Comparison of ENCODE assay signal across 8 cellular contexts in genomic region chr9:129696803-129697110, GRCh38. TPM values are rescaled to one million over a fixed set of nuclear protein-coding genes. Genes with fewer than 3 reads are reported as not detected.
DNase-seq lines count a peak whose midpoint lies in the region; ATAC-seq and TF ChIP-seq lines count a peak whose summit lies in the region.

No MANE protein-coding gene starts in this region.

- no peaks in the 10 kb centered on the region for H3K9me3 Mint-ChIP-seq in activated CD4-positive, alpha-beta T cell treated with anti-CD3 and anti-CD28 coated beads for 36 hours (ENCODE audit: low read depth)

- peak overlapping the region; percentile 70 for H3K4me3 ChIP-seq in adipocyte (ENCODE audit: low read length)
- peak overlapping the region; percentile 41 to 44 (median 42) for H3K4me3 ChIP-seq in stomach

- H3K4me1 ChIP-seq in adipocyte (ENCODE audit: control insufficient read depth, insufficient read depth, low read length) (peaks cover 55% of the 10 kb centered on the region), stomach (peaks cover 14 to 24% (median 18%) of the 10 kb centered on the region in 4 donors)

- CTCF ChIA-PET in activated CD4-positive, alpha-beta T cell treated with anti-CD3 and anti-CD28 coated beads for 36 hours (lab: Charles Lee) = interaction anchor here (2.2 kb wide), 1 partner anchor 30 kb away, joined by 4 read pairs; no protein-coding TSS in a partner anchor

- WGBS in stomach, 5 donors = 18 to 45% (median 23%) methylated on average over 3 to 17 of the region's 17 CpGs

- H3K27me3 ChIP-seq in adipocyte (replicated peaks; ENCODE audit: control insufficient read depth, insufficient read depth, low read length) (no peaks in the 10 kb centered on the region), stomach (peaks cover 0 to 68% (median 26%) of the 10 kb centered on the region in 3 donors)

- TF ChIP-seq POLR2A in stomach (IDR thresholded peaks at IDR 0.05) = no peak

- no peak for TF ChIP-seq EP300 in stomach (IDR thresholded peaks at IDR 0.05)

- ATAC-seq in activated CD4-positive, alpha-beta T cell treated with anti-CD3 and anti-CD28 coated beads for 36 hours = peak; percentile 9
- peak; percentile 51 for ATAC-seq in left colon

- peak overlapping the region in 4 of 5 donors; percentile 30 to 84 (median 70) for H3K27ac ChIP-seq in stomach

- peak overlapping the region; percentile 86 for H3K27ac Mint-ChIP-seq in activated CD4-positive, alpha-beta T cell treated with anti-CD3 and anti-CD28 coated beads for 36 hours

- peaks cover 28% of the 10 kb centered on the region for H3K27me3 Mint-ChIP-seq in activated CD4-positive, alpha-beta T cell treated with anti-CD3 and anti-CD28 coated beads for 36 hours

- peaks cover 10% of the 10 kb centered on the region for H3K4me1 Mint-ChIP-seq in activated CD4-positive, alpha-beta T cell treated with anti-CD3 and anti-CD28 coated beads for 36 hours

- POLR2A ChIA-PET in activated CD4-positive, alpha-beta T cell treated with anti-CD3 and anti-CD28 coated beads for 36 hours (lab: Charles Lee) = no interaction called here

- H3K4me3 Mint-ChIP-seq in activated CD4-positive, alpha-beta T cell treated with anti-CD3 and anti-CD28 coated beads for 36 hours = peak overlapping the region; percentile 38

- H3K36me3 ChIP-seq in adipocyte (ENCODE audit: control insufficient read depth, insufficient read depth, low read length, severe bottlenecking) (no peaks in the 10 kb centered on the region), stomach (no peaks in the 10 kb centered on the region)

- H3K9me3 ChIP-seq in adipocyte (ENCODE audit: control insufficient read depth, low read length) (no peaks in the 10 kb centered on the region), stomach (no peaks in the 10 kb centered on the region)

- no peaks in the 10 kb centered on the region for H3K36me3 Mint-ChIP-seq in activated CD4-positive, alpha-beta T cell treated with anti-CD3 and anti-CD28 coated beads for 36 hours (ENCODE audit: low read depth)

- DNase-seq in activated CD4-positive, alpha-beta T cell treated with anti-CD3 and anti-CD28 coated beads for 36 hours = no peak
- DNase-seq in activated CD4-positive, alpha-beta T cell treated with anti-CD3 and anti-CD28 coated beads for 1 hour = no peak
- DNase-seq in adipocyte (ENCODE audit: low read depth) = no peak
- no peak for DNase-seq in left colon
- no peak for DNase-seq in stomach
- no peak for DNase-seq in stimulated activated CD4-positive, alpha-beta T cell treated with anti-CD3 and anti-CD28 coated beads, Interleukin-4, amount 100 ng/mL, for 24 hours
- DNase-seq in SW 1271 (lab: John Stamatoyannopoulos, UW) = no peak
- DNase-seq in posterior cingulate gyrus = no peak

- peak overlapping the region; percentile 89 for H3K9ac ChIP-seq in adipocyte (ENCODE audit: low read length)

- TF ChIP-seq CTCF in stomach (IDR thresholded peaks at IDR 0.05) = no peak

- intact Hi-C loops in activated CD4-positive, alpha-beta T cell treated with anti-CD3 and anti-CD28 coated beads for 36 hours (cut with DNase I, micrococcal nuclease) = loop anchor here in 1 of 2 experiments (1.0 kb wide), 1 partner anchor 54 kb away; the partner anchor contains the start of gene ASB6
- intact Hi-C loops in left colon (cut with DNase I, micrococcal nuclease) (no loop called here), stomach (cut with DNase I; ENCODE audit: low total_unique reads) (no loop called here), posterior cingulate gyrus (cut with DNase I) (no loop called here)

RNA-seq across cellular contexts. Expression of gene PRRX2, which starts 31.3 kb away (rescaled TPM):
- under 1 TPM; 0.49 to 0.57 TPM for total RNA-seq in activated CD4-positive, alpha-beta T cell treated with anti-CD3 and anti-CD28 coated beads for 36 hours
- total RNA-seq in left colon = 1 to 10 TPM in 1 of 2 donors, under 1 TPM in 1; 0.52 to 1.1 TPM
- 1 to 10 TPM in 2 of 5 donors, under 1 TPM in 1, not detected in 2; 0.87 to 2.6 (median 1.7) TPM for total RNA-seq in stomach
- polyA plus RNA-seq in stomach = 1 to 10 TPM; 3.3 to 8.4 (median 6.7) TPM

RNA-seq across cellular contexts. Expression of gene ASB6, which starts 54.8 kb away (rescaled TPM):
- 10 to 100 TPM; 13.4 to 15.0 TPM for total RNA-seq in activated CD4-positive, alpha-beta T cell treated with anti-CD3 and anti-CD28 coated beads for 36 hours
- total RNA-seq in left colon (10 to 100 TPM; 17.5 to 18.3 TPM), stomach (10 to 100 TPM in 4 of 5 donors, 1 to 10 TPM in 1; 7.5 to 35.6 (median 18.1) TPM)
- 10 to 100 TPM in 2 of 3 donors, 1 to 10 TPM in 1; 9.6 to 12.6 (median 10.3) TPM for polyA plus RNA-seq in stomach

RNA-seq across cellular contexts. Expression of gene PTGES, which starts 56.1 kb away (rescaled TPM):
- total RNA-seq in activated CD4-positive, alpha-beta T cell treated with anti-CD3 and anti-CD28 coated beads for 36 hours = under 1 TPM; 0.09 to 0.16 TPM
- 1 to 10 TPM; 2.5 to 5.0 TPM for total RNA-seq in left colon
- 1 to 10 TPM in 3 of 5 donors, under 1 TPM in 1, not detected in 1; 0.58 to 3.6 (median 2.6) TPM for total RNA-seq in stomach
- polyA plus RNA-seq in stomach = 10 to 100 TPM in 1 of 3 donors, 1 to 10 TPM in 2; 3.7 to 15.3 (median 9.9) TPM
